In genomic region chr3:3545360-3545759, GRCh38 we compare ENCODE assay signal across 11 cellular contexts.
"Had no signal": no experiment of that assay in that cellular context is flagged by ENCODE, and none has a peak within 500 bp of the region (broad histone marks: within the 10 kb centered on the region; RNA-seq: fewer than 3 reads in every experiment).

No MANE protein-coding gene starts in this region.

- H3K9ac ChIP-seq: GM23248 had no signal

- H3K4me3 ChIP-seq: GM23248, GM23338, HAP-1 had no signal

- H3K27ac ChIP-seq: GM23248 had no signal

- ATAC-seq: GM23338, HCT116 had no signal

- FAIRE-seq: H1, H54 had no signal

- H3K4me2 ChIP-seq: GM23338 had no signal

- H3K36me3 ChIP-seq: HAP-1 had no signal

- H3K4me1 ChIP-seq: HAP-1 had no signal

- H2AFZ ChIP-seq: GM23248, GM23338 had no signal

- H3K9me3 ChIP-seq: HAP-1 had no signal

- DNase-seq: GM23248, GOT3, H7, H9, HCEC 1CT, HFFc6 had no signal
